9 cellular contexts compared by ENCODE assay signal in the genomic region with DNA sequence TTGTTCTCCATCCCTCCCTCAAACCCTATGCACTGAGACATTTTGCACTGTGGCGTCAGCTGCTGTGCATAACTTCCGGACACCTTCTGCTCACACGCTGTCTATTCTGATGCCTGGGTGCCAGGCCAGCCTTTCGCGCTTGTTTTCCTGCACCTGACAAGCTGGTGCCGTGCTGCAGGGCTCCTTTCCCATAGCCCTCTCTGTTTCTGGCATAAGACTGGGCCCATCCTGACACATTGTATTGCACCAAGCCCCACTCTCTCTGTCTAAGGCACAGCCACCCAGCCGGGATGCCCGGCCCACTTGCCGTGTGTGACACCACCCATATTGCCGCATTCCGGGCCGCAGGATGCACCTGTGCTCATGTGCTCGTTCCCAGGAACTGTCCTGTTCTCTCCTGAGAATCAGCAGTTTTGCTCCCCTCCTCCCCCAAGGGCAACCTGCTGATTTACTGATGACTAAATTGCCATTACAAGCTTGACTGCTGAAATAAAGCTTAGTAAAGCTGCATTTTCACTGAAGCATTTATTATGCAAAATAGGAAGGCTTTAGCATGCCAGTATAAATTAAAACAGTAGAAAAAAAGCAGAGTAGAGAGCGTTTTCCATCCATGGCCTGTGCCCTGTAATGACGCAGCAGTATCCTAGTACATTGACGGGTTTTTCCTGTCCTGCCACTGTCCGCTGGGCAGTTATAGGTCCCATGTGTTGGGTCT.
A peak's percentile ranks its signal among the peaks of the same experiment; 100 is the strongest.
DNase-seq lines count a peak whose midpoint lies in the region; ATAC-seq, FAIRE-seq and TF ChIP-seq lines count a peak whose summit lies in the region.
"Had no signal": no experiment of that assay in that cellular context is flagged by ENCODE, and none has a peak within 500 bp of the region (broad histone marks: within the 10 kb centered on the region; RNA-seq: fewer than 3 reads in every experiment).

No MANE protein-coding gene starts in this region.

- H2AFZ ChIP-seq in OCI-LY3 (ENCODE audit: low read depth, low read length): no peak overlapping the region
- H2AFZ ChIP-seq in mesenchymal stem cell (ENCODE audit: low read depth, low read length): no peak overlapping the region

- H3K4me1 ChIP-seq in OCI-LY3 (ENCODE audit: low read length) (peaks cover 23% of the 10 kb centered on the region), mesenchymal stem cell (ENCODE audit: control insufficient read depth, insufficient read depth, low read depth, low read length) (peaks cover 4% of the 10 kb centered on the region)

- no peak for TF ChIP-seq CTCF in OCI-LY3 (IDR thresholded peaks at IDR 0.05; ENCODE audit: low read depth, low read length)

- H3K79me1 ChIP-seq in mesenchymal stem cell (replicated peaks; ENCODE audit: low read length, poor library complexity, severe bottlenecking): no peaks in the 10 kb centered on the region

- no peak overlapping the region for H2BK12ac ChIP-seq in mesenchymal stem cell (ENCODE audit: low read length in 2 of 2)

- H3K9me3 ChIP-seq in OCI-LY3 (ENCODE audit: insufficient read depth, low read length): peaks cover 5% of the 10 kb centered on the region; the same call in 1 of the 2 replicates
- H3K9me3 ChIP-seq in mesenchymal stem cell (ENCODE audit: control insufficient read depth, low read length): no peaks in the 10 kb centered on the region

- H3K4me2 ChIP-seq in OCI-LY3 (ENCODE audit: low read length) (peak overlapping the region; percentile 38), mesenchymal stem cell (ENCODE audit: low read length, poor library complexity, severe bottlenecking) (no peak overlapping the region)

- FAIRE-seq in GM18507 (lab: Jason Lieb, UNC): peak; percentile 60

- no peak overlapping the region for H3K14ac ChIP-seq in mesenchymal stem cell (ENCODE audit: low read length in 2 of 2)

- no peaks in the 10 kb centered on the region for H3K36me3 ChIP-seq in OCI-LY3 (replicated peaks; ENCODE audit: low read depth, low read length)
- H3K36me3 ChIP-seq in mesenchymal stem cell (ENCODE audit: control insufficient read depth in 1 of 2, insufficient read depth in 2 of 2, low read depth in 1 of 2, low read length in 2 of 2): no peaks in the 10 kb centered on the region

- H2BK120ac ChIP-seq in mesenchymal stem cell (ENCODE audit: low read depth, low read length): no peak overlapping the region

- DNase-seq in GM18507 (ENCODE audit: extremely low spot score, insufficient read length, low read depth): no peak
- peak; percentile 43 for DNase-seq in iPS-NIHi7 (ENCODE audit: extremely low spot score)
- DNase-seq in medulla oblongata (ENCODE audit: extremely low spot score): no peak
- DNase-seq in GDM1 (lab: John Stamatoyannopoulos, UW): no peak
- DNase-seq in activated gamma-delta T cell (lab: John Stamatoyannopoulos, UW): no peak
- no peak for DNase-seq in mesenchymal stem cell
- DNase-seq: activated CD8-positive, alpha-beta memory T cell treated with anti-CD3 and anti-CD28 coated beads, Interleukin-2, amount 50 U/mL, for 48 hours had no signal

- no peak overlapping the region for H2BK15ac ChIP-seq in mesenchymal stem cell (ENCODE audit: low read depth, poor library complexity, severe bottlenecking)

- no peak overlapping the region for H2AK5ac ChIP-seq in mesenchymal stem cell (ENCODE audit: low read length, severe bottlenecking)

- H3K4me3 ChIP-seq in OCI-LY3 (ENCODE audit: low read length) (no peak overlapping the region), mesenchymal stem cell (ENCODE audit: insufficient read depth in 1 of 2, low read depth in 1 of 2, low read length in 2 of 2) (no peak overlapping the region)

- H2BK5ac ChIP-seq in mesenchymal stem cell (ENCODE audit: low read depth, low read length, poor library complexity, severe bottlenecking): no peak overlapping the region

- H3K27me3 ChIP-seq in OCI-LY3 (ENCODE audit: low read depth, low read length): 0 out of 2 replicates have a peak, but pooled peaks cover 3% of the 10 kb centered on the region
- peaks cover 0 to 6% of the 10 kb centered on the region in 2 experiments for H3K27me3 ChIP-seq in mesenchymal stem cell (ENCODE audit: control insufficient read depth in 1 of 2, insufficient read depth in 1 of 2, low read length in 2 of 2)

- WGBS in mesenchymal stem cell: 89% methylated on average over 17 of the region's 17 CpGs

- no peak overlapping the region for H3K4ac ChIP-seq in mesenchymal stem cell (ENCODE audit: low read depth in 1 of 2, low read length in 2 of 2)

- no peaks in the 10 kb centered on the region for H4K20me1 ChIP-seq in OCI-LY3 (ENCODE audit: insufficient read depth, low read length)

- no peaks in the 10 kb centered on the region for H3K79me2 ChIP-seq in OCI-LY3 (ENCODE audit: low read length)

- H3K9ac ChIP-seq in OCI-LY3 (ENCODE audit: low read length) (no peak overlapping the region), mesenchymal stem cell (ENCODE audit: low read length) (no peak overlapping the region)

- no peak overlapping the region for H3K18ac ChIP-seq in mesenchymal stem cell (ENCODE audit: low read depth in 1 of 2, low read length in 2 of 2)

- no peak overlapping the region for H3K27ac ChIP-seq in OCI-LY3 (ENCODE audit: low read length)
- H3K27ac ChIP-seq in mesenchymal stem cell (ENCODE audit: low read length, poor library complexity, severe bottlenecking): no peak overlapping the region

- H4K8ac ChIP-seq in mesenchymal stem cell (ENCODE audit: low read length): no peak overlapping the region

- peak; percentile 46 for ATAC-seq in GM21526 (IDR thresholded peaks at IDR 0.05; ENCODE audit: low FRiP score, unreplicated experiment)

- H4K91ac ChIP-seq in mesenchymal stem cell (ENCODE audit: low read length): no peak overlapping the region

- no peak overlapping the region for H3K23ac ChIP-seq in mesenchymal stem cell (ENCODE audit: low read length in 2 of 2)
